ENCODE assay signal across 15 cellular contexts in the genomic region with DNA sequence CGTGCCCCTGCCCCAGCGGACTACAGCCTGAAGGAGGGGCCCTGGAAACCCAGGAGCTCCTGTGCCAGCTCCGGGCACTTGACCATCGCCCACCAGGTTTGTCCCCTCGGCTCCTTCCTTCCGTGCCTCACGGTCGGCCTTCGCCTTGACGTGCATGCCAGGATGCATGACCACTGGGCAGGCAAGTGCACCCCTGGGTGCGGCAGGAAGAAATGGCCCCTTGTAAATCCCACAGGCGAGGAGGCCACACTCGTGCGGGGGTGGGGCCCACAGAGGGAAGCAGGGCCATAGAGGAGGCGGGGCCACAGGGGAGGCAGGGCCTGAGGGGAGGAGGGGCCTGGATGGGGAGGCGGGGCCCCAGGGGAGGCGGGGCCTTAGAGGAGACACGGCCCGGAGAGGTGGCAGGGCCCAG.
DNase-seq lines count a peak whose midpoint lies in the region; ATAC-seq and TF ChIP-seq lines count a peak whose summit lies in the region.
"Had no signal": no experiment of that assay in that cellular context is flagged by ENCODE, and none has a peak within 500 bp of the region (broad histone marks: within the 10 kb centered on the region; RNA-seq: fewer than 3 reads in every experiment).

No MANE protein-coding gene starts in this region.

- H3K79me1 ChIP-seq in mesendoderm (ENCODE audit: low read length) = no peaks in the 10 kb centered on the region

- H3K9me3 Mint-ChIP-seq in CD8-positive, alpha-beta T cell = no peaks in the 10 kb centered on the region

- H4K8ac ChIP-seq in mesendoderm (ENCODE audit: low read depth, low read length) = no peak overlapping the region

- H3K9ac ChIP-seq in mesendoderm (ENCODE audit: low read length) = no peak overlapping the region

- H2BK15ac ChIP-seq in mesendoderm (replicated peaks; ENCODE audit: low read depth) = no peak overlapping the region

- no peak for TF ChIP-seq CTCF in BE2C (IDR thresholded peaks at IDR 0.05; ENCODE audit: low read depth, low read length)
- TF ChIP-seq CTCF in CD8-positive, alpha-beta T cell (IDR thresholded peaks at IDR 0.05) = no peak

- peak; percentile 48 for ATAC-seq in CD8-positive, alpha-beta T cell
- ATAC-seq in GM18858 (IDR thresholded peaks at IDR 0.05; ENCODE audit: unreplicated experiment) = no peak

- no peaks in the 10 kb centered on the region for H3K79me2 ChIP-seq in mesendoderm (ENCODE audit: control insufficient read depth, insufficient read depth, low read length)

- H3K4me1 Mint-ChIP-seq in CD8-positive, alpha-beta T cell (ENCODE audit: low read depth) = no peaks in the 10 kb centered on the region
- H3K4me1 Mint-ChIP-seq: CD4-positive, CD25-positive, alpha-beta regulatory T cell had no signal

- H3K9me3 ChIP-seq in BE2C = no peaks in the 10 kb centered on the region
- H3K9me3 ChIP-seq in CD8-positive, alpha-beta T cell (ENCODE audit: low read length) = no peaks in the 10 kb centered on the region
- H3K9me3 ChIP-seq: adrenal gland, SJSA1, tibial artery had no signal

- WGBS in mesendoderm (ENCODE audit: extremely low coverage, insufficient coverage, low lambda C conversion rate) = no CpG with 5 or more reads among the region's 19 CpGs

- no peak overlapping the region for H2BK120ac ChIP-seq in mesendoderm (ENCODE audit: low read depth, low read length)

- no peak overlapping the region for H3K4me2 ChIP-seq in mesendoderm (ENCODE audit: low read length)

- no peak overlapping the region for H3K18ac ChIP-seq in mesendoderm (ENCODE audit: low read length)

- H3K4me1 ChIP-seq in BE2C = no peaks in the 10 kb centered on the region
- H3K4me1 ChIP-seq in CD8-positive, alpha-beta T cell (ENCODE audit: insufficient read depth, low read length) = no peaks in the 10 kb centered on the region
- no peaks in the 10 kb centered on the region for H3K4me1 ChIP-seq in mesendoderm (ENCODE audit: control insufficient read depth, low read depth, low read length)
- H3K4me1 ChIP-seq: adrenal gland, SJSA1, tibial artery had no signal

- no peak overlapping the region for H3K4ac ChIP-seq in mesendoderm (ENCODE audit: low read depth, low read length)

- no peak overlapping the region for H2BK5ac ChIP-seq in mesendoderm (ENCODE audit: low read length)

- POLR2A ChIA-PET in CD8-positive, alpha-beta T cell (lab: Charles Lee) = no interaction called here

- no peak overlapping the region for H3K4me3 Mint-ChIP-seq in CD8-positive, alpha-beta T cell
- H3K4me3 Mint-ChIP-seq: CD4-positive, CD25-positive, alpha-beta regulatory T cell had no signal

- CTCF ChIA-PET in CD8-positive, alpha-beta T cell (lab: Charles Lee) = no interaction called here

- no peak overlapping the region for H3K23ac ChIP-seq in mesendoderm (ENCODE audit: low read length)

- H3K27ac ChIP-seq in CD8-positive, alpha-beta T cell (ENCODE audit: low read depth, low read length) = no peak overlapping the region
- no peak overlapping the region for H3K27ac ChIP-seq in mesendoderm (ENCODE audit: low read depth, low read length)
- H3K27ac ChIP-seq: adrenal gland, SJSA1, tibial artery had no signal

- intact Hi-C loops in CD8-positive, alpha-beta T cell (cut with DNase I, micrococcal nuclease) = no loop called here

- H3K27me3 ChIP-seq in BE2C (peaks cover 42% of the 10 kb centered on the region), mesendoderm (ENCODE audit: insufficient read depth, low read length, poor library complexity) (no peaks in the 10 kb centered on the region)
- H3K27me3 ChIP-seq in CD8-positive, alpha-beta T cell (ENCODE audit: insufficient read depth, low read length) = no peaks in the 10 kb centered on the region

- in situ Hi-C loops in SK-MEL-5 (cut with HindIII; ENCODE audit: low pct_unique_long_range_greater_than_20kb, low sequenced_read_pairs) = no loop called here

- peaks cover 22% of the 10 kb centered on the region for H3K27me3 Mint-ChIP-seq in CD8-positive, alpha-beta T cell (ENCODE audit: low read depth)
- H3K27me3 Mint-ChIP-seq: CD4-positive, CD25-positive, alpha-beta regulatory T cell had no signal

- H3K36me3 ChIP-seq in BE2C = no peaks in the 10 kb centered on the region
- no peaks in the 10 kb centered on the region for H3K36me3 ChIP-seq in CD8-positive, alpha-beta T cell (ENCODE audit: insufficient read depth, low read length)
- H3K36me3 ChIP-seq in mesendoderm (ENCODE audit: control insufficient read depth, insufficient read depth, low read length) = no peaks in the 10 kb centered on the region
- H3K36me3 ChIP-seq: adrenal gland, SJSA1, tibial artery had no signal

- H3K27ac Mint-ChIP-seq in CD8-positive, alpha-beta T cell = no peak overlapping the region
- H3K27ac Mint-ChIP-seq: CD4-positive, CD25-positive, alpha-beta regulatory T cell; progenitor cell of endocrine pancreas had no signal

- no peaks in the 10 kb centered on the region for H3K36me3 Mint-ChIP-seq in CD8-positive, alpha-beta T cell
- H3K36me3 Mint-ChIP-seq: CD4-positive, CD25-positive, alpha-beta regulatory T cell had no signal

- no peak overlapping the region for H2AK5ac ChIP-seq in mesendoderm (ENCODE audit: low read length)

- DNase-seq in BE2C (peak; percentile 64), SK-MEL-5 (ENCODE audit: low read depth, low spot score) (peak; percentile 27), mesendoderm (peak; percentile 14), NCI-H446 treated with DMSO at 0.1 percent for 48 hours (lab: John Stamatoyannopoulos, UW) (no peak), DMS79 (lab: John Stamatoyannopoulos, UW) (no peak)
- no peak for DNase-seq in CD8-positive, alpha-beta T cell
- DNase-seq: activated CD8-positive, alpha-beta memory T cell treated with anti-CD3 and anti-CD28 coated beads, Interleukin-2, amount 50 U/mL, for 4 hours; CD4-positive, CD25-positive, alpha-beta regulatory T cell; GDM1; NCI-H2171 treated with DMSO at 0.1 percent for 48 hours had no signal

- H4K5ac ChIP-seq in mesendoderm (ENCODE audit: low read length) = no peak overlapping the region

- H3K56ac ChIP-seq in mesendoderm (ENCODE audit: low read length) = no peak overlapping the region

- H3K4me3 ChIP-seq in BE2C (ENCODE audit: low read depth, low read length) (no peak overlapping the region), mesendoderm (ENCODE audit: low read length) (no peak overlapping the region)
- no peak overlapping the region for H3K4me3 ChIP-seq in CD8-positive, alpha-beta T cell (ENCODE audit: low read depth, low read length)
- H3K4me3 ChIP-seq: adrenal gland, SJSA1, tibial artery had no signal

Comparison
In these comparisons a context has a peak if more than half of its experiments do, and no peak if none do; other contexts are left out.
1. DNase-seq: peak in BE2C (single experiment), SK-MEL-5 (single experiment) and mesendoderm (single experiment); none in CD8-positive, alpha-beta T cell (0 of 7), NCI-H446 treated with DMSO at 0.1 percent for 48 hours (single experiment) and DMS79 (single experiment).